In genomic region chr16:70576431-70577255, GRCh38 we compare ENCODE assay signal across 8 cellular contexts. TPM values are rescaled to one million over a fixed set of nuclear protein-coding genes. Genes with fewer than 3 reads are reported as not detected.
DNase-seq lines count a peak whose midpoint lies in the region; ATAC-seq, FAIRE-seq and TF ChIP-seq lines count a peak whose summit lies in the region.

No MANE protein-coding gene starts in this region.

- peak; percentile 80 for DNase-seq in AG09309 (ENCODE audit: low read depth)
- DNase-seq in GM18507 (ENCODE audit: extremely low spot score, insufficient read length, low read depth) = peak; percentile 35
- peak; percentile 41 for DNase-seq in NCI-H69 (lab: John Stamatoyannopoulos, UW)
- DNase-seq in coronary artery (ENCODE audit: low spot score) = no peak
- DNase-seq in pancreas = peak in 1 of 6 donors; percentile 6
- no peak for DNase-seq in stimulated activated CD4-positive, alpha-beta T cell treated with anti-CD3 and anti-CD28 coated beads, Interleukin-4, amount 100 ng/mL, for 4 hours
- no peak for DNase-seq in middle frontal gyrus (ENCODE audit: extremely low spot score, low spot score)

- intact Hi-C loops in pancreas (cut with DNase I) = no loop called here

- no peaks in the 10 kb centered on the region for H3K27me3 ChIP-seq in pancreas

- no peaks in the 10 kb centered on the region for H3K4me1 ChIP-seq in pancreas

- H3K36me3 ChIP-seq in pancreas = peaks cover 4 to 16% (median 12%) of the 10 kb centered on the region in 3 donors

- peak overlapping the region; percentile 66 to 86 for H3K27ac ChIP-seq in coronary artery
- no peak overlapping the region for H3K27ac ChIP-seq in pancreas

- TF ChIP-seq CTCF in AG09309 (IDR thresholded peaks at IDR 0.05; ENCODE audit: control insufficient read depth, insufficient read depth, low read depth, low read length, missing control alignments) (no peak), coronary artery (IDR thresholded peaks at IDR 0.05) (no peak), pancreas (IDR thresholded peaks at IDR 0.05) (no peak)

- FAIRE-seq in GM18507 (lab: Jason Lieb, UNC) (peak; percentile 69), pancreas (lab: Jason Lieb, UNC) (no peak)

- H3K4me3 ChIP-seq in AG09309 (ENCODE audit: control insufficient read depth, low read depth, low read length) (no peak overlapping the region), coronary artery (no peak overlapping the region), pancreas (no peak overlapping the region)

- H3K9me3 ChIP-seq in pancreas = no peaks in the 10 kb centered on the region

- WGBS in pancreas, 2 donors = 63 to 68% methylated on average over 10 of the region's 10 CpGs

- ATAC-seq in HG02852 (IDR thresholded peaks at IDR 0.05; ENCODE audit: unreplicated experiment) (peak; percentile 77), pancreas (peak in 3 of 4 donors; percentile 10 to 23 (median 12))

RNA-seq across cellular contexts. Expression of gene SF3B3, which starts 53.0 kb away (rescaled TPM):
- total RNA-seq in pancreas = 100 to 1,000 TPM in 3 of 6 donors, 10 to 100 TPM in 3; 66.3 to 131 (median 103) TPM
- polyA plus RNA-seq in pancreas = 10 to 100 TPM; 43.9 to 68.3 TPM

RNA-seq across cellular contexts. Expression of gene COG4, which starts 53.3 kb away (rescaled TPM):
- total RNA-seq in pancreas = 10 to 100 TPM; 12.3 to 36.2 (median 16.6) TPM
- polyA plus RNA-seq in pancreas = 10 to 100 TPM; 46.3 to 56.4 TPM

Comparison
In these comparisons a context has a peak if more than half of its experiments do, and no peak if none do; other contexts are left out.
1. DNase-seq: peak in AG09309 (single experiment), GM18507 (single experiment) and NCI-H69 (single experiment); none in coronary artery (single experiment), stimulated activated CD4-positive, alpha-beta T cell treated with anti-CD3 and anti-CD28 coated beads, Interleukin-4, amount 100 ng/mL, for 4 hours (0 of 2) and middle frontal gyrus (single experiment).
2. H3K27ac ChIP-seq: peak in coronary artery (2 of 2); none in pancreas (0 of 4).